1 cellular context compared by ENCODE assay signal in the genomic region with DNA sequence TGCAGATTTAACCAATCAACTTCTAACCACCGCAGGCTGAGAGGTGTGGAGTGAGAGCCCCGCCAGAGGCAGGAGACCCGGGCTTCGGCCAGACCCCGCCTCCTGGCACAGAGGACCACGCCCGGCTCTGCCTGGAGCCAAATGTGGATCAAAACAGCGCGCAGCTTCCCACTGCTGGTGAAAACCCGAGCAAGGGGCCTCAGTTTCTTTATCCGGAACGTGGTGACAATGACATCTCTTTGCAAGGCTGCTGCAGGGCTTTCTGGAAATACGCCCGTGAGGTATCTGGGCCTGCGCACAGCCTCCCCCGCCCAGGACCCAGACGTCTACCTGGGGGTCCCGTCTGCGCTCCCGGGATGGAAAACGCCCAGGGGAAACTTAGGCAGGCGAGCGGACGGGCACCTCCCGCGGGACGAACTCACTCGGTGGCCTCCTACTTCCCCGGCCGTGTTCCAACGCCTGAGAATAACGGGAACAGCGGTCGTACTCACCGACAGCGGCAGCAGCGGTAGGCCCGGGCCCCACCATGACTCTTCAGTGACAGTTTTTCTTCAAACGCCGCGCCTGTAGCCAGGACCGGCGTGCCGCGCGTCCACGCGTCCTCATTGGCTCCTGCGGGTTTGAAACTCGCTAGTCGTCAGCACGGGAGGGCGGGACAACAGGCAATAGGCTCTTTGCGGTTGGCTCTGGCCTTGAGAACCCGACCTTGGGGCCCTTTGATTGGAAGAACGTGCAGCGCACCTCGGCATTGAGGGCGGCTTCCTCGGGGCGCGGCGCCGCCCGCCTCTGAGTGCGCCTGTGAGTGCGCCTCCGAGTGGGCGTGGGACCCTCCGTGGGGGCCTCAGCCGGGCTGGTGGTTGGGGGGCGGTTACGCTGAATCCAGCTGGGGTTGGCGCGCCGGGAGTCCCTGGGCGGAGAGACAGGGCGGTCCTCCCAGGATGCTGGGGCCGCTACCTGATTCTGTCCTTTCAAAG.
TF ChIP-seq lines count a peak whose summit lies in the region.

A gene with protein sequence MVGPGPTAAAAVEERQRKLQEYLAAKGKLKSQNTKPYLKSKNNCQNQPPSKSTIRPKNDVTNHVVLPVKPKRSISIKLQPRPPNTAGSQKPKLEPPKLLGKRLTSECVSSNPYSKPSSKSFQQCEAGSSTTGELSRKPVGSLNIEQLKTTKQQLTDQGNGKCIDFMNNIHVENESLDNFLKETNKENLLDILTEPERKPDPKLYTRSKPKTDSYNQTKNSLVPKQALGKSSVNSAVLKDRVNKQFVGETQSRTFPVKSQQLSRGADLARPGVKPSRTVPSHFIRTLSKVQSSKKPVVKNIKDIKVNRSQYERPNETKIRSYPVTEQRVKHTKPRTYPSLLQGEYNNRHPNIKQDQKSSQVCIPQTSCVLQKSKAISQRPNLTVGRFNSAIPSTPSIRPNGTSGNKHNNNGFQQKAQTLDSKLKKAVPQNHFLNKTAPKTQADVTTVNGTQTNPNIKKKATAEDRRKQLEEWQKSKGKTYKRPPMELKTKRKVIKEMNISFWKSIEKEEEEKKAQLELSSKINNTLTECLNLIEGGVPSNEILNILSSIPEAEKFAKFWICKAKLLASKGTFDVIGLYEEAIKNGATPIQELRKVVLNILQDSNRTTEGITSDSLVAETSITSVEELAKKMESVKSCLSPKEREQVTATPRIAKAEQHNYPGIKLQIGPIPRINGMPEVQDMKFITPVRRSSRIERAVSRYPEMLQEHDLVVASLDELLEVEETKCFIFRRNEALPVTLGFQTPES (minus strand): TSS at position 539 of the 974 bp plus-strand sequence. CDS start 11 bp downstream, at position 528.

TF ChIP-seq in HEK293, 187 proteins besides CTCF, POLR2A, EP300 and RAD21 (continued from another document):
- TF ChIP-seq, protein P1, sequence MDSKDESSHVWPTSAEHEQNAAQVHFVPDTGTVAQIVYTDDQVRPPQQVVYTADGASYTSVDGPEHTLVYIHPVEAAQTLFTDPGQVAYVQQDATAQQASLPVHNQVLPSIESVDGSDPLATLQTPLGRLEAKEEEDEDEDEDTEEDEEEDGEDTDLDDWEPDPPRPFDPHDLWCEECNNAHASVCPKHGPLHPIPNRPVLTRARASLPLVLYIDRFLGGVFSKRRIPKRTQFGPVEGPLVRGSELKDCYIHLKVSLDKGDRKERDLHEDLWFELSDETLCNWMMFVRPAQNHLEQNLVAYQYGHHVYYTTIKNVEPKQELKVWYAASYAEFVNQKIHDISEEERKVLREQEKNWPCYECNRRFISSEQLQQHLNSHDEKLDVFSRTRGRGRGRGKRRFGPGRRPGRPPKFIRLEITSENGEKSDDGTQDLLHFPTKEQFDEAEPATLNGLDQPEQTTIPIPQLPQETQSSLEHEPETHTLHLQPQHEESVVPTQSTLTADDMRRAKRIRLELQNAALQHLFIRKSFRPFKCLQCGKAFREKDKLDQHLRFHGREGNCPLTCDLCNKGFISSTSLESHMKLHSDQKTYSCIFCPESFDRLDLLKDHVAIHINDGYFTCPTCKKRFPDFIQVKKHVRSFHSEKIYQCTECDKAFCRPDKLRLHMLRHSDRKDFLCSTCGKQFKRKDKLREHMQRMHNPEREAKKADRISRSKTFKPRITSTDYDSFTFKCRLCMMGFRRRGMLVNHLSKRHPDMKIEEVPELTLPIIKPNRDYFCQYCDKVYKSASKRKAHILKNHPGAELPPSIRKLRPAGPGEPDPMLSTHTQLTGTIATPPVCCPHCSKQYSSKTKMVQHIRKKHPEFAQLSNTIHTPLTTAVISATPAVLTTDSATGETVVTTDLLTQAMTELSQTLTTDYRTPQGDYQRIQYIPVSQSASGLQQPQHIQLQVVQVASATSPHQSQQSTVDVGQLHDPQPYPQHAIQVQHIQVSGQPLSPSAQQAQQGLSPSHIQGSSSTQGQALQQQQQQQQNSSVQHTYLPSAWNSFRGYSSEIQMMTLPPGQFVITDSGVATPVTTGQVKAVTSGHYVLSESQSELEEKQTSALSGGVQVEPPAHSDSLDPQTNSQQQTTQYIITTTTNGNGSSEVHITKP (tag by site-specific recombination; IDR thresholded peaks at IDR 0.05): no peak
- TF ChIP-seq ZNF571 (tag by site-specific recombination; IDR thresholded peaks at IDR 0.05) (no peak), ZNF843 (tag by site-specific recombination; IDR thresholded peaks at IDR 0.05) (no peak), GLIS2 (tag by site-specific recombination; IDR thresholded peaks at IDR 0.05) (peak; percentile 89), IKZF3 (tag by site-specific recombination; IDR thresholded peaks at IDR 0.05) (no peak), ZNF549 (tag by site-specific recombination; IDR thresholded peaks at IDR 0.05) (no peak), ZNF501 (tag by site-specific recombination; IDR thresholded peaks at IDR 0.05) (peak; percentile 5; the same call in 1 of the 2 replicates), ZBTB48 (tag by site-specific recombination; IDR thresholded peaks at IDR 0.05) (no peak), ZNF311 (tag by site-specific recombination; IDR thresholded peaks at IDR 0.05; ENCODE audit: borderline replicate concordance) (no peak), INSM2 (tag by site-specific recombination; IDR thresholded peaks at IDR 0.05) (no peak), ZNF830 (tag by site-specific recombination; IDR thresholded peaks at IDR 0.05; ENCODE audit: low read depth) (no peak), ZNF169 (tag by site-specific recombination; IDR thresholded peaks at IDR 0.05) (no peak), BCL11B (tag by site-specific recombination; IDR thresholded peaks at IDR 0.05; ENCODE audit: low read depth) (no peak), ZNF341 (tag by site-specific recombination; IDR thresholded peaks at IDR 0.05; ENCODE audit: low read depth) (peak; percentile 51), ZNF610 (tag by site-specific recombination; IDR thresholded peaks at IDR 0.05; ENCODE audit: borderline replicate concordance) (no peak), BCL11A (tag by site-specific recombination; IDR thresholded peaks at IDR 0.05; ENCODE audit: low read depth) (no peak), ZNF692 (tag by site-specific recombination; IDR thresholded peaks at IDR 0.05) (peak; percentile 97), TSHZ1 (tag by site-specific recombination; IDR thresholded peaks at IDR 0.05; ENCODE audit: borderline replicate concordance) (no peak), EGR2 (tag by site-specific recombination; IDR thresholded peaks at IDR 0.05; ENCODE audit: low read depth) (0 out of 2 replicates have a peak, but pooled peaks have one; percentile 25), KLF7 (tag by site-specific recombination; IDR thresholded peaks at IDR 0.05; ENCODE audit: borderline replicate concordance) (no peak), ZNF223 (tag by site-specific recombination; IDR thresholded peaks at IDR 0.05) (no peak), ZNF768 (tag by site-specific recombination; IDR thresholded peaks at IDR 0.05) (no peak)
- TF ChIP-seq, protein P2, sequence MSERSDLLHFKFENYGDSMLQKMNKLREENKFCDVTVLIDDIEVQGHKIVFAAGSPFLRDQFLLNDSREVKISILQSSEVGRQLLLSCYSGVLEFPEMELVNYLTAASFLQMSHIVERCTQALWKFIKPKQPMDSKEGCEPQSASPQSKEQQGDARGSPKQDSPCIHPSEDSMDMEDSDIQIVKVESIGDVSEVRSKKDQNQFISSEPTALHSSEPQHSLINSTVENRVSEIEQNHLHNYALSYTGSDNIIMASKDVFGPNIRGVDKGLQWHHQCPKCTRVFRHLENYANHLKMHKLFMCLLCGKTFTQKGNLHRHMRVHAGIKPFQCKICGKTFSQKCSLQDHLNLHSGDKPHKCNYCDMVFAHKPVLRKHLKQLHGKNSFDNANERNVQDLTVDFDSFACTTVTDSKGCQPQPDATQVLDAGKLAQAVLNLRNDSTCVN (tag by site-specific recombination; optimal IDR thresholded peaks at IDR 0.05): peak; percentile 91
